8 cellular contexts compared by ENCODE assay signal in the genomic region with DNA sequence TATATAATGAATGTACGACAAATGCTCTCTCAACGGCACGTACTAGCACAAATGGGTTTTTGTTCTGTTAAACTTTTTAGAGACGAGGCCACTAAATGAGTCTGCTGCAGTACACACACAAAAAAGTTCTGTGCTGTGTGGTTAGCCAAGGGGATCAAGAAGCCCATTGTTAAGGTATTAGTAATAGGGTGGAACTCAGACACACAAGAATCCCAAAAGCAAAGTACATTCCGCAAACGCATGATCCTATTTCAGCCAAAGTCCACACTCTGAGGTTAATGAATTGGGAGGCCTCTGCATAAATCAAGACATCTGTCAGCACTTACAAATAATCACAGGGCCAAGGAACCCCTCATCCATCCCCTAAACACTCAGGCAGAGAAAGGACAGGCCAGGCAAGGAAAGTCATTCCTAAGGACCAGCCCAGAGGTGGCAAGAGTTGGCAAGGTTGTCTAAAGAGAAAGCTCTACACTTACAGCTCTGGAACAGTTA. TPM values are rescaled to one million over a fixed set of nuclear protein-coding genes. Genes with fewer than 3 reads are reported as not detected.
DNase-seq lines count a peak whose midpoint lies in the region; ATAC-seq and TF ChIP-seq lines count a peak whose summit lies in the region.

No MANE protein-coding gene starts in this region.

- peak overlapping the region; percentile 5 to 27; a peak in 3 of 4 replicates for H3K4me3 ChIP-seq in Panc1 (ENCODE audit: low read depth in 2 of 2, low read length in 2 of 2)
- no peak overlapping the region for H3K4me3 ChIP-seq in trophoblast cell (ENCODE audit: low read depth, low read length)
- H3K4me3 ChIP-seq in SK-N-SH (ENCODE audit: low read depth in 2 of 2, low read length in 1 of 2) = no peak overlapping the region

- no peaks in the 10 kb centered on the region for H4K20me1 ChIP-seq in SK-N-SH (ENCODE audit: insufficient read depth)

- H3K4me1 ChIP-seq in Panc1 (ENCODE audit: control insufficient read depth, insufficient read depth, low read length) (peaks cover 61% of the 10 kb centered on the region), trophoblast cell (ENCODE audit: control insufficient read depth in 1 of 2, insufficient read depth in 2 of 2, low read length in 2 of 2) (peaks cover 16 to 26% of the 10 kb centered on the region in 2 experiments), SK-N-SH (ENCODE audit: control insufficient read depth in 1 of 2, insufficient read depth in 2 of 2, low read depth in 1 of 2, low read length in 1 of 2) (no peaks in the 10 kb centered on the region)

- no CpG with 5 or more reads among the region's 6 CpGs for WGBS in trophoblast cell (ENCODE audit: extremely low coverage, insufficient coverage, insufficient read length)
- WGBS in SK-N-SH (ENCODE audit: low lambda C conversion rate) = 50% methylated on average over 4 of the region's 6 CpGs

- no peaks in the 10 kb centered on the region for H3K36me3 ChIP-seq in Panc1 (ENCODE audit: control insufficient read depth, insufficient read depth, low read length)
- H3K36me3 ChIP-seq in trophoblast cell (ENCODE audit: control insufficient read depth in 1 of 2, insufficient read depth in 2 of 2, low read length in 2 of 2) = no peaks in the 10 kb centered on the region
- no peaks in the 10 kb centered on the region for H3K36me3 ChIP-seq in SK-N-SH (replicated peaks in 1 of 2; ENCODE audit: control insufficient read depth in 1 of 2, insufficient read depth in 2 of 2, low read length in 1 of 2)

- H3F3A ChIP-seq in SK-N-SH (replicated peaks; ENCODE audit: insufficient read depth) = no peaks in the 10 kb centered on the region

- no peak overlapping the region for H3K4ac ChIP-seq in trophoblast cell (ENCODE audit: low read depth, low read length)

- H2AFZ ChIP-seq in trophoblast cell (ENCODE audit: insufficient read depth, low read length, poor library complexity) = no peak overlapping the region
- H2AFZ ChIP-seq in SK-N-SH (ENCODE audit: low read depth) = no peak overlapping the region

- H4K91ac ChIP-seq in trophoblast cell (ENCODE audit: low read depth, low read length) = peak overlapping the region; percentile 95

- peak overlapping the region; percentile 99 for H3K27ac ChIP-seq in Panc1 (ENCODE audit: low read length)
- peak overlapping the region; percentile 78 for H3K27ac ChIP-seq in trophoblast cell (ENCODE audit: low read depth, low read length)
- H3K27ac ChIP-seq in SK-N-SH (ENCODE audit: low read depth in 2 of 2, low read length in 1 of 2) = no peak overlapping the region

- H2BK120ac ChIP-seq in trophoblast cell (ENCODE audit: insufficient read depth, low read length, poor library complexity) = peak overlapping the region; percentile 84

- H3K9ac ChIP-seq in trophoblast cell (ENCODE audit: low read length) (no peak overlapping the region), SK-N-SH (no peak overlapping the region)

- in situ Hi-C loops in Caki2 (cut with HindIII; ENCODE audit: low pct_unique_long_range_greater_than_20kb, low sequenced_read_pairs) = no loop called here
- in situ Hi-C loops in Panc1 (cut with HindIII; ENCODE audit: low pct_unique_long_range_greater_than_20kb, low sequenced_read_pairs) = no loop called here

- CTCF ChIA-PET in Panc1 (lab: Charles Lee) (interaction anchor here (0.6 kb wide), 1 partner anchor 9 kb away, joined by 3 read pairs; no protein-coding TSS in a partner anchor), SK-N-SH (lab: Yijun Ruan, JAX) (no interaction called here)

- H3K4me2 ChIP-seq in trophoblast cell (ENCODE audit: low read length) = no peak overlapping the region
- H3K4me2 ChIP-seq in SK-N-SH = no peak overlapping the region

- no peaks in the 10 kb centered on the region for H3K9me2 ChIP-seq in SK-N-SH

- H3K27me3 ChIP-seq in Panc1 (ENCODE audit: control insufficient read depth, insufficient read depth, low read length) (no peaks in the 10 kb centered on the region), trophoblast cell (ENCODE audit: insufficient read depth, low read length) (no peaks in the 10 kb centered on the region), SK-N-SH (ENCODE audit: insufficient read depth) (no peaks in the 10 kb centered on the region)

- H2AK5ac ChIP-seq in trophoblast cell (ENCODE audit: low read length) = no peak overlapping the region

- H3K23ac ChIP-seq in trophoblast cell (ENCODE audit: low read length) = no peak overlapping the region

- intact Hi-C loops in Panc1 (cut with micrococcal nuclease; ENCODE audit: unreplicated experiment) = no loop called here

- peaks cover 9% of the 10 kb centered on the region for H3K79me1 ChIP-seq in trophoblast cell (ENCODE audit: low read length)

- no peak for TF ChIP-seq EP300 in SK-N-SH (IDR thresholded peaks at IDR 0.05; ENCODE audit: borderline replicate concordance in 1 of 2, low read depth in 1 of 2, low read length in 1 of 2)

- BruUV-seq in Panc1 (replicated peaks; lab: Mats Ljungman, UMichigan) = no TSS peak

- no peak for TF ChIP-seq CTCF in Panc1 (IDR thresholded peaks at IDR 0.05)
- TF ChIP-seq CTCF in SK-N-SH (IDR thresholded peaks at IDR 0.05) = no peak

- peak overlapping the region; percentile 67 for H2BK12ac ChIP-seq in trophoblast cell (ENCODE audit: low read length)

- H3K9me3 ChIP-seq in Panc1 (ENCODE audit: control insufficient read depth, insufficient read depth, low read depth, low read length) (no peaks in the 10 kb centered on the region), trophoblast cell (ENCODE audit: insufficient read depth, low read depth, low read length) (no peaks in the 10 kb centered on the region), SK-N-SH (no peaks in the 10 kb centered on the region)

- ATAC-seq in Panc1 (peak; percentile 86), HG02759 (IDR thresholded peaks at IDR 0.05; ENCODE audit: unreplicated experiment) (no peak), GM19452 (IDR thresholded peaks at IDR 0.05; ENCODE audit: unreplicated experiment) (no peak)

- peak overlapping the region; percentile 92 for H3K18ac ChIP-seq in trophoblast cell (ENCODE audit: low read length)

- DNase-seq in Caki2 (ENCODE audit: low read depth) (peak; percentile 98), Panc1 (ENCODE audit: low read depth, low spot score) (peak; percentile 59), fibroblast of gingiva (ENCODE audit: low read depth) (peak; percentile 88), trophoblast cell (peak; percentile 17 to 58), SK-N-SH (no peak)
- DNase-seq in activated effector memory CD4-positive, alpha-beta T cell treated with anti-CD3 and anti-CD28 coated beads, Interleukin-2, amount 50 U/mL, for 16 hours = no peak

- TF ChIP-seq RAD21 in SK-N-SH (IDR thresholded peaks at IDR 0.05; ENCODE audit: low read length) = no peak

- H4K8ac ChIP-seq in trophoblast cell (ENCODE audit: low read depth, low read length) = peak overlapping the region; percentile 36

- no peak overlapping the region for H3K14ac ChIP-seq in trophoblast cell (ENCODE audit: low read length)

- H3K79me2 ChIP-seq in trophoblast cell (ENCODE audit: control insufficient read depth, insufficient read depth, low read length, poor library complexity) = peaks cover 8% of the 10 kb centered on the region
- H3K79me2 ChIP-seq in SK-N-SH (ENCODE audit: insufficient read depth) = no peaks in the 10 kb centered on the region

- H2BK5ac ChIP-seq in trophoblast cell (ENCODE audit: low read depth, low read length, poor library complexity) = peak overlapping the region; percentile 92

- POLR2A ChIA-PET in Panc1 (lab: Charles Lee) = interaction anchor here (0.6 kb wide), 1 partner anchor 34 kb away, joined by 3 read pairs; no protein-coding TSS in a partner anchor
- POLR2A ChIA-PET in SK-N-SH (lab: Yijun Ruan, JAX) = no interaction called here

- no peak overlapping the region for H4K12ac ChIP-seq in trophoblast cell (ENCODE audit: low read depth, low read length)

TF ChIP-seq in SK-N-SH, 30 proteins besides CTCF, POLR2A, EP300 and RAD21 (continues in another document):
- TF ChIP-seq POLR2AphosphoS5 (IDR thresholded peaks at IDR 0.05; ENCODE audit: low read depth, low read length) = no peak
- TF ChIP-seq, protein P1, sequence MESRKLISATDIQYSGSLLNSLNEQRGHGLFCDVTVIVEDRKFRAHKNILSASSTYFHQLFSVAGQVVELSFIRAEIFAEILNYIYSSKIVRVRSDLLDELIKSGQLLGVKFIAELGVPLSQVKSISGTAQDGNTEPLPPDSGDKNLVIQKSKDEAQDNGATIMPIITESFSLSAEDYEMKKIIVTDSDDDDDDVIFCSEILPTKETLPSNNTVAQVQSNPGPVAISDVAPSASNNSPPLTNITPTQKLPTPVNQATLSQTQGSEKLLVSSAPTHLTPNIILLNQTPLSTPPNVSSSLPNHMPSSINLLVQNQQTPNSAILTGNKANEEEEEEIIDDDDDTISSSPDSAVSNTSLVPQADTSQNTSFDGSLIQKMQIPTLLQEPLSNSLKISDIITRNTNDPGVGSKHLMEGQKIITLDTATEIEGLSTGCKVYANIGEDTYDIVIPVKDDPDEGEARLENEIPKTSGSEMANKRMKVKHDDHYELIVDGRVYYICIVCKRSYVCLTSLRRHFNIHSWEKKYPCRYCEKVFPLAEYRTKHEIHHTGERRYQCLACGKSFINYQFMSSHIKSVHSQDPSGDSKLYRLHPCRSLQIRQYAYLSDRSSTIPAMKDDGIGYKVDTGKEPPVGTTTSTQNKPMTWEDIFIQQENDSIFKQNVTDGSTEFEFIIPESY (IDR thresholded peaks at IDR 0.05; ENCODE audit: borderline replicate concordance, low read depth) = no peak
- TF ChIP-seq JUND (IDR thresholded peaks at IDR 0.05) = no peak
- no peak for TF ChIP-seq RFX5 (IDR thresholded peaks at IDR 0.05; ENCODE audit: low read length)
- TF ChIP-seq GATA2 (CRISPR knock-in tag; IDR thresholded peaks at IDR 0.05) = no peak
- no peak for TF ChIP-seq EZH2phosphoT487 (IDR thresholded peaks at IDR 0.05; ENCODE audit: borderline replicate concordance, low read depth)
- no peak for TF ChIP-seq NFIC (IDR thresholded peaks at IDR 0.05; ENCODE audit: borderline replicate concordance)
- no peak for TF ChIP-seq MEF2A (IDR thresholded peaks at IDR 0.05; ENCODE audit: borderline replicate concordance, low read depth)
- no peak for TF ChIP-seq TEAD4 (IDR thresholded peaks at IDR 0.05; ENCODE audit: borderline replicate concordance, insufficient read depth)
- TF ChIP-seq SMC3 (IDR thresholded peaks at IDR 0.05; ENCODE audit: low read depth, low read length) = no peak

RNA-seq across cellular contexts. Expression of a gene that starts 12.1 kb away (rescaled TPM):
- total RNA-seq in Caki2 (2014; rRNA removed; shearing (Covaris generic); ENCODE audit: low replicate concordance) = 33.7 and 74.7 TPM in 2 replicates
- 88.1 TPM for total RNA-seq in Panc1 (2021; ENCODE audit: unreplicated experiment)
- polyA plus RNA-seq in Panc1 (2012; ENCODE audit: insufficient read length) = 65.0 TPM
- polyA plus RNA-seq in trophoblast cell (2013) = 22.4 and 26.0 TPM in 2 replicates
- 0.05 and 0.12 TPM in 2 replicates for polyA plus RNA-seq in SK-N-SH (2012; rRNA removed)
- 0.01 and 0.04 TPM in 2 replicates for polyA plus RNA-seq in SK-N-SH (2012; cell fraction: cytosol; rRNA removed)
- polyA plus RNA-seq in SK-N-SH (2012; cell fraction: nucleus; rRNA removed) = 0.05 TPM in 2 replicates

RNA-seq across cellular contexts. Expression of a gene that starts 12.6 kb away (rescaled TPM):
- total RNA-seq in Caki2 (2014; rRNA removed; shearing (Covaris generic); ENCODE audit: low replicate concordance) = 3.5 and 6.3 TPM in 2 replicates
- total RNA-seq in Panc1 (2021; ENCODE audit: unreplicated experiment) = 8.9 TPM
- polyA plus RNA-seq in Panc1 (2012; ENCODE audit: insufficient read length) = 7.2 TPM
- 2.2 TPM in 2 replicates for polyA plus RNA-seq in trophoblast cell (2013)
- not detected in 2 replicates for polyA plus RNA-seq in SK-N-SH (2012; rRNA removed)
- polyA plus RNA-seq in SK-N-SH (2012; cell fraction: cytosol; rRNA removed) = not detected in 2 replicates
- polyA plus RNA-seq in SK-N-SH (2012; cell fraction: nucleus; rRNA removed) = not detected in 2 replicates

Comparison
In these comparisons a context has a peak if more than half of its experiments do, and no peak if none do; other contexts are left out.
1. DNase-seq: peak in Caki2 (single experiment), Panc1 (single experiment), fibroblast of gingiva (single experiment) and trophoblast cell (2 of 2); none in SK-N-SH (single experiment) and activated effector memory CD4-positive, alpha-beta T cell treated with anti-CD3 and anti-CD28 coated beads, Interleukin-2, amount 50 U/mL, for 16 hours (single experiment).
2. H3K27ac ChIP-seq: peak in Panc1 (single experiment) and trophoblast cell (single experiment); none in SK-N-SH (0 of 2).
3. H3K4me3 ChIP-seq: peak in Panc1 (2 of 2); none in trophoblast cell (single experiment) and SK-N-SH (0 of 2).